In the genomic region with DNA sequence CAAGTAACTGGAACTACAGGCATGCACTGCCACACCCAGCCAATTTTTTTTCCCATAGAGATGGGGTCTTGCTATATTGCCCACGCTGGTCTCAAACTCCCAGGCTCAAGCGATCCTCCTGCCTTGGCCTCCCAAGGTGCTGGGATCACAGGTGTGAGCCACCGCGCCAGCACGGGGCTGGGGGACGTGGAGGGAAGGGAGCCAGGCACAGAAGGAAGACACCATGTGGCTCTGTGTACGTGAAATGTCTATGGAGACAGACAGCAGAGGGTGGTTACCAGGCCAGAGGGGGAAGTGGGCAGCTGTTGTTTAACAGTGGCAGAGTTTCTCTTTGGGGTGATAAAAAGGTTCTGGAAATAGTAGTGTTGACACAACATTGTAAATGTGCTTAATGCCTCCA, we compare ENCODE assay signal across 1 cellular context.
TF ChIP-seq lines count a peak whose summit lies in the region.

No MANE protein-coding gene starts in this region.

TF ChIP-seq in IMR-90, 13 proteins besides CTCF, POLR2A, EP300 and RAD21:
- TF ChIP-seq NFE2L2 (IDR thresholded peaks at IDR 0.05; ENCODE audit: low read depth, low read length) (no peak), BHLHE40 (IDR thresholded peaks at IDR 0.05; ENCODE audit: low read depth, low read length) (no peak)
